Comparison of ENCODE assay signal across 11 cellular contexts in genomic region chr4:186161138-186161537, GRCh38. TPM values are rescaled to one million over a fixed set of nuclear protein-coding genes. Genes with fewer than 3 reads are reported as not detected.
DNase-seq lines count a peak whose midpoint lies in the region; ATAC-seq and TF ChIP-seq lines count a peak whose summit lies in the region.
"Had no signal": no experiment of that assay in that cellular context is flagged by ENCODE, and none has a peak within 500 bp of the region (broad histone marks: within the 10 kb centered on the region; RNA-seq: fewer than 3 reads in every experiment).

No MANE protein-coding gene starts in this region.

- peak overlapping the region; percentile 12 for H3K27ac Mint-ChIP-seq in memory B cell

- H3K27ac ChIP-seq in KMS-11: peak overlapping the region; percentile 53
- no peak overlapping the region for H3K27ac ChIP-seq in aorta (ENCODE audit: low read depth in 1 of 2, low read length in 2 of 2)
- no peak overlapping the region for H3K27ac ChIP-seq in suprapubic skin
- H3K27ac ChIP-seq: A549, heart left ventricle had no signal

- H3K4me3 Mint-ChIP-seq in memory B cell: no peak overlapping the region

- peak overlapping the region; percentile 46 for H3K4me2 ChIP-seq in KMS-11
- H3K4me2 ChIP-seq: A549 had no signal

- in situ Hi-C loops in HAP-1 (cut with MboI; ENCODE audit: low sequenced_read_pairs): no loop called here

- H3K4me1 ChIP-seq in KMS-11 (ENCODE audit: low read depth, poor library complexity, severe bottlenecking) (peaks cover 20% of the 10 kb centered on the region), aorta (ENCODE audit: control insufficient read depth in 1 of 2, insufficient read depth in 2 of 2, low read length in 2 of 2) (no peaks in the 10 kb centered on the region), suprapubic skin (no peaks in the 10 kb centered on the region), HAP-1 (no peaks in the 10 kb centered on the region)
- H3K4me1 ChIP-seq: A549, heart left ventricle had no signal

- no peaks in the 10 kb centered on the region for H3K36me3 Mint-ChIP-seq in memory B cell

- peak; percentile 95 for ATAC-seq in GM21737 (IDR thresholded peaks at IDR 0.05; ENCODE audit: unreplicated experiment)
- peak; percentile 66 for ATAC-seq in memory B cell (ENCODE audit: low read depth)
- no peak for ATAC-seq in aorta (ENCODE audit: low FRiP score)
- ATAC-seq: A549 had no signal

- H3K9ac ChIP-seq in KMS-11: peak overlapping the region; percentile 22; the same call in 1 of the 2 replicates

- H3K27me3 ChIP-seq in KMS-11 (ENCODE audit: insufficient read depth, low read depth): no peaks in the 10 kb centered on the region
- no peaks in the 10 kb centered on the region for H3K27me3 ChIP-seq in aorta (ENCODE audit: control insufficient read depth in 1 of 2, insufficient read depth in 2 of 2, low read length in 1 of 2)
- no peaks in the 10 kb centered on the region for H3K27me3 ChIP-seq in suprapubic skin
- H3K27me3 ChIP-seq in HAP-1 (ENCODE audit: low read depth): no peaks in the 10 kb centered on the region
- H3K27me3 ChIP-seq: heart left ventricle had no signal

- H3K9me3 ChIP-seq in aorta (ENCODE audit: control insufficient read depth, low read length) (no peaks in the 10 kb centered on the region), suprapubic skin (no peaks in the 10 kb centered on the region), HAP-1 (no peaks in the 10 kb centered on the region)
- H3K9me3 ChIP-seq: A549, heart left ventricle had no signal

- TF ChIP-seq POLR2A in suprapubic skin (IDR thresholded peaks at IDR 0.05): no peak

- H3K27me3 Mint-ChIP-seq in memory B cell: peaks cover 7% of the 10 kb centered on the region

- DNase-seq in NCI-H345 (lab: John Stamatoyannopoulos, UW) (peak; percentile 53), NCI-H345 treated with DMSO at 0.1 percent for 48 hours (lab: John Stamatoyannopoulos, UW; ENCODE audit: unreplicated experiment) (no peak), memory B cell (ENCODE audit: low spot score in 2 of 2) (no peak), aorta (no peak), suprapubic skin (ENCODE audit: low spot score in 2 of 2) (no peak), HAP-1 (ENCODE audit: low spot score in 2 of 2) (no peak)
- DNase-seq: heart left ventricle, KG1 had no signal

- 89 to 90% methylated on average over 6 of the region's 6 CpGs for WGBS in aorta, 2 donors
- WGBS in suprapubic skin: 53% methylated on average over 6 of the region's 6 CpGs

- TF ChIP-seq CTCF in KMS-11 (conservative IDR thresholded peaks at IDR 0.05; ENCODE audit: low read depth, low read length) (no peak), suprapubic skin (IDR thresholded peaks at IDR 0.05) (no peak)

- H4K20me1 ChIP-seq in KMS-11 (ENCODE audit: insufficient read depth): no peaks in the 10 kb centered on the region

- H3K36me3 ChIP-seq in KMS-11 (ENCODE audit: insufficient read depth) (no peaks in the 10 kb centered on the region), aorta (ENCODE audit: control insufficient read depth in 1 of 2, insufficient read depth in 2 of 2, low read length in 1 of 2) (peaks cover 0 to 1% of the 10 kb centered on the region in 2 donors), suprapubic skin (no peaks in the 10 kb centered on the region), HAP-1 (replicated peaks) (no peaks in the 10 kb centered on the region)

- H2AFZ ChIP-seq in KMS-11 (ENCODE audit: low read depth): peak overlapping the region; percentile 12; the same call in 1 of the 2 replicates

- H3K4me1 Mint-ChIP-seq in memory B cell: peaks cover 3% of the 10 kb centered on the region

- intact Hi-C loops in aorta (cut with DNase I): no loop called here

- H3K9me3 Mint-ChIP-seq in memory B cell: no peaks in the 10 kb centered on the region

- H3K79me2 ChIP-seq in KMS-11 (ENCODE audit: insufficient read depth, low read depth): no peaks in the 10 kb centered on the region

- TF ChIP-seq EP300 in suprapubic skin (IDR thresholded peaks at IDR 0.05): no peak

- H3K4me3 ChIP-seq in KMS-11 (IDR thresholded peaks at IDR 0.05; ENCODE audit: insufficient read depth, low read depth, low read length) (no peak overlapping the region), aorta (ENCODE audit: low read length in 2 of 2) (no peak overlapping the region), suprapubic skin (no peak overlapping the region), HAP-1 (no peak overlapping the region)
- H3K4me3 ChIP-seq: A549, heart left ventricle had no signal

RNA-seq across cellular contexts. Expression of gene CYP4V2, which starts 30.2 kb away (rescaled TPM):
- total RNA-seq in aorta: 10 to 100 TPM; 26.4 to 43.2 TPM
- 10 to 100 TPM; 11.8 to 31.1 TPM for polyA plus RNA-seq in aorta
- total RNA-seq in suprapubic skin: 10 to 100 TPM in 1 of 4 donors, 1 to 10 TPM in 3; 7.0 to 12.1 (median 7.9) TPM

RNA-seq across cellular contexts. Expression of gene FAM149A, which starts 56.6 kb away (rescaled TPM):
- total RNA-seq in aorta: 10 to 100 TPM in 1 of 2 donors, 1 to 10 TPM in 1; 7.9 to 17.8 TPM
- polyA plus RNA-seq in aorta: 10 to 100 TPM; 12.8 to 25.8 TPM
- total RNA-seq in suprapubic skin: 1 to 10 TPM; 2.9 to 4.3 (median 3.8) TPM
